ENCODE assay signal across 2 cellular contexts in genomic region chr12:66555113-66555512, GRCh38.
TF ChIP-seq lines count a peak whose summit lies in the region.

No MANE protein-coding gene starts in this region.

TF ChIP-seq in GM23338, 12 proteins besides CTCF, POLR2A, EP300 and RAD21 (continued from another document):
- TF ChIP-seq ZNF462 (CRISPR knock-in tag; IDR thresholded peaks at IDR 0.05) (no peak), JUNB (IDR thresholded peaks at IDR 0.05; ENCODE audit: unreplicated experiment) (no peak), NANOG (IDR thresholded peaks at IDR 0.05; ENCODE audit: borderline replicate concordance) (no peak), POLR2AphosphoS5 (IDR thresholded peaks at IDR 0.05; ENCODE audit: low read depth) (no peak)

TF ChIP-seq in K562, 482 proteins besides CTCF, POLR2A, EP300 and RAD21 (continued from another document):
- peak; percentile 46; the same call in 1 of the 2 replicates for TF ChIP-seq DEAF1 (CRISPR knock-in tag; IDR thresholded peaks at IDR 0.05)
- TF ChIP-seq FOSL1 (tag; conservative IDR thresholded peaks at IDR 0.05), result 0 out of 2 replicates have a peak, but pooled peaks have one; percentile 15
- TF ChIP-seq SMAD4 (CRISPR knock-in tag; conservative IDR thresholded peaks at IDR 0.05), result no peak
